ENCODE assay signal across 1 cellular context in the genomic region with DNA sequence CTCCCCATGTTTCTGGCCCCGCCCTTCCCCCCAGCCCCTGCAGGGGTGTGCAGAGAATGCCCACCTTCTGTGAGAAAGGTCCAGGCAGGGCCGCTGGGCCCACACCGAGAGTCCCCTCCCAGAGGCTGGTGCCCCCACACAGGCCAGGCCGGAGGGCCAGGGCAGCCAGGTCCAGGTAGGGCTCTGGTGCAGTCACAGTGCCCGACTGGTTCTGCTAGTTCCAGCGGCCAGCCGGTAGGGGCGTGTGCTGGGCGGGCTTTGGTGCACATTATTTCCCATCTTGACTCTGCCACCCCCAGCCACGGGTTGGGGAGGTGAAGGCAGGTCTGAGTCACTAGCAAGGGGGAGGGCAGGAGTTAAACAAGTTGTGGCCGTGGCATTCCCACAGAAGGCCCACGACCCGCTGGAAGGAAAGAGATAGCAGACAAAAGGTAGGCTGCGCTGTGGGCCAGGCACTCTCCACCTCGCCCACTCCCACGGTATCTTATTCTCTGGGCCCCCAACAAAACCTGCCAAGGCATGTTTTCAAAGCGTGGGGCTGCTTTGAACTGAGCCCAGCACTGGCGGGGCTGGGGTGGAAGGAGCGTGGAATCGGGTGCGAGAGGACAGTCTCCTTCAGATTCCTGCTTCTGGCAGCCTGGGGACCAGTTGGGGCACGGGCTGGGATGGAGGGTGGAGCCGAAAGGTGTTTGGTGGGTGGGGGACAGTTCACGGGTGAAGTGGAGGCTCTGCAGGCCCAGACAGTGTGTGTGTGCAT.
TF ChIP-seq lines count a peak whose summit lies in the region.

No MANE protein-coding gene starts in this region.

TF ChIP-seq in SK-N-SH, 30 proteins besides CTCF, POLR2A, EP300 and RAD21 (continued from another document):
- TF ChIP-seq, protein P1, sequence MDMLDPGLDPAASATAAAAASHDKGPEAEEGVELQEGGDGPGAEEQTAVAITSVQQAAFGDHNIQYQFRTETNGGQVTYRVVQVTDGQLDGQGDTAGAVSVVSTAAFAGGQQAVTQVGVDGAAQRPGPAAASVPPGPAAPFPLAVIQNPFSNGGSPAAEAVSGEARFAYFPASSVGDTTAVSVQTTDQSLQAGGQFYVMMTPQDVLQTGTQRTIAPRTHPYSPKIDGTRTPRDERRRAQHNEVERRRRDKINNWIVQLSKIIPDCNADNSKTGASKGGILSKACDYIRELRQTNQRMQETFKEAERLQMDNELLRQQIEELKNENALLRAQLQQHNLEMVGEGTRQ (IDR thresholded peaks at IDR 0.05; ENCODE audit: borderline replicate concordance, low read depth, low read length) = no peak
- TF ChIP-seq GATA2 (CRISPR knock-in tag; IDR thresholded peaks at IDR 0.05) = no peak; the same call in 1 of the 2 replicates
- TF ChIP-seq MEF2A (IDR thresholded peaks at IDR 0.05; ENCODE audit: borderline replicate concordance, low read depth) = no peak
- no peak for TF ChIP-seq NRF1 (IDR thresholded peaks at IDR 0.05; ENCODE audit: low read depth, low read length)
- no peak for TF ChIP-seq FOXJ3 (CRISPR knock-in tag; IDR thresholded peaks at IDR 0.05)
- TF ChIP-seq RFX5 (IDR thresholded peaks at IDR 0.05; ENCODE audit: low read length) = no peak
- no peak for TF ChIP-seq USF1 (IDR thresholded peaks at IDR 0.05; ENCODE audit: borderline replicate concordance, low read depth)
TF ChIP-seq in SK-N-SH: peak in this region for 0.
